18 cellular contexts compared by ENCODE assay signal in genomic region chr14:66099931-66100330, GRCh38.
DNase-seq lines count a peak whose midpoint lies in the region; ATAC-seq and TF ChIP-seq lines count a peak whose summit lies in the region.
"Had no signal": no experiment of that assay in that cellular context is flagged by ENCODE, and none has a peak within 500 bp of the region (broad histone marks: within the 10 kb centered on the region; RNA-seq: fewer than 3 reads in every experiment).

No MANE protein-coding gene starts in this region.

- DNase-seq in activated CD8-positive, alpha-beta T cell treated with anti-CD3 and anti-CD28 coated beads for 36 hours, result peak; percentile 8
- no peak for DNase-seq in activated CD8-positive, alpha-beta T cell treated with anti-CD3 and anti-CD28 coated beads, Interleukin-2, amount 10 ng/mL, durations not matched to agents 7 days and 5 days
- DNase-seq in GM19240 (ENCODE audit: insufficient read length, low spot score) (peak; percentile 15), endodermal cell (no peak), HCEC 1CT (no peak), HK-2 (ENCODE audit: unreplicated experiment) (no peak)
- DNase-seq: activated CD4-positive, CD25-positive, alpha-beta regulatory T cell; activated T-cell treated with anti-CD3 and anti-CD28 coated beads, Interleukin-2, amount 50 U/mL, for 48 hours; dermis blood vessel endothelial cell; MV-4-11; naive thymus-derived CD4-positive, alpha-beta T cell; NCI-H2227 treated with DMSO at 0.1 percent for 48 hours; psoas muscle; SW 1271 had no signal

- H3K9ac ChIP-seq in endodermal cell (ENCODE audit: extremely low read depth, low read length, poor library complexity, severe bottlenecking), result no peak overlapping the region

- no peaks in the 10 kb centered on the region for H3K9me3 Mint-ChIP-seq in activated CD8-positive, alpha-beta T cell treated with anti-CD3 and anti-CD28 coated beads for 36 hours
- H3K9me3 Mint-ChIP-seq in activated CD8-positive, alpha-beta T cell treated with anti-CD3 and anti-CD28 coated beads, Interleukin-2, amount 10 ng/mL, durations not matched to agents 7 days and 5 days (ENCODE audit: insufficient read depth), result no peaks in the 10 kb centered on the region
- peaks cover 18% of the 10 kb centered on the region for H3K9me3 Mint-ChIP-seq in endodermal cell

- no peak overlapping the region for H3K4me3 Mint-ChIP-seq in activated CD8-positive, alpha-beta T cell treated with anti-CD3 and anti-CD28 coated beads for 36 hours
- no peak overlapping the region for H3K4me3 Mint-ChIP-seq in activated CD8-positive, alpha-beta T cell treated with anti-CD3 and anti-CD28 coated beads, Interleukin-2, amount 10 ng/mL, durations not matched to agents 7 days and 5 days
- no peak overlapping the region for H3K4me3 Mint-ChIP-seq in endodermal cell
- H3K4me3 Mint-ChIP-seq: naive thymus-derived CD4-positive, alpha-beta T cell had no signal

- no peaks in the 10 kb centered on the region for H3K4me1 Mint-ChIP-seq in activated CD8-positive, alpha-beta T cell treated with anti-CD3 and anti-CD28 coated beads for 36 hours (ENCODE audit: low read depth)
- no peaks in the 10 kb centered on the region for H3K4me1 Mint-ChIP-seq in activated CD8-positive, alpha-beta T cell treated with anti-CD3 and anti-CD28 coated beads, Interleukin-2, amount 10 ng/mL, durations not matched to agents 7 days and 5 days (ENCODE audit: low read depth)
- peaks cover 56% of the 10 kb centered on the region for H3K4me1 Mint-ChIP-seq in endodermal cell

- TF ChIP-seq CTCF in activated CD8-positive, alpha-beta T cell treated with anti-CD3 and anti-CD28 coated beads for 36 hours (IDR thresholded peaks at IDR 0.05), result no peak
- TF ChIP-seq CTCF in endodermal cell (conservative IDR thresholded peaks at IDR 0.05), result no peak

- H3K36me3 Mint-ChIP-seq in activated CD8-positive, alpha-beta T cell treated with anti-CD3 and anti-CD28 coated beads for 36 hours (ENCODE audit: low read depth), result no peaks in the 10 kb centered on the region
- no peaks in the 10 kb centered on the region for H3K36me3 Mint-ChIP-seq in activated CD8-positive, alpha-beta T cell treated with anti-CD3 and anti-CD28 coated beads, Interleukin-2, amount 10 ng/mL, durations not matched to agents 7 days and 5 days (ENCODE audit: low read depth)
- H3K36me3 Mint-ChIP-seq in endodermal cell (ENCODE audit: low read depth), result no peaks in the 10 kb centered on the region
- H3K36me3 Mint-ChIP-seq: naive thymus-derived CD4-positive, alpha-beta T cell had no signal

- CTCF ChIA-PET in activated CD8-positive, alpha-beta T cell treated with anti-CD3 and anti-CD28 coated beads for 36 hours (lab: Charles Lee), result no interaction called here
- CTCF ChIA-PET in activated CD8-positive, alpha-beta T cell treated with anti-CD3 and anti-CD28 coated beads, Interleukin-2, amount 10 ng/mL, durations not matched to agents 7 days and 5 days (lab: Charles Lee), result no interaction called here

- peaks cover 4% of the 10 kb centered on the region for H3K27me3 Mint-ChIP-seq in activated CD8-positive, alpha-beta T cell treated with anti-CD3 and anti-CD28 coated beads for 36 hours
- H3K27me3 Mint-ChIP-seq in activated CD8-positive, alpha-beta T cell treated with anti-CD3 and anti-CD28 coated beads, Interleukin-2, amount 10 ng/mL, durations not matched to agents 7 days and 5 days (ENCODE audit: low read depth), result peaks cover 20% of the 10 kb centered on the region
- peaks cover 2% of the 10 kb centered on the region for H3K27me3 Mint-ChIP-seq in endodermal cell (ENCODE audit: insufficient read depth)

- intact Hi-C loops in activated CD8-positive, alpha-beta T cell treated with anti-CD3 and anti-CD28 coated beads for 36 hours (cut with micrococcal nuclease), result no loop called here

- H3K27ac Mint-ChIP-seq in activated CD8-positive, alpha-beta T cell treated with anti-CD3 and anti-CD28 coated beads for 36 hours, result no peak overlapping the region
- H3K27ac Mint-ChIP-seq in activated CD8-positive, alpha-beta T cell treated with anti-CD3 and anti-CD28 coated beads, Interleukin-2, amount 10 ng/mL, durations not matched to agents 7 days and 5 days, result no peak overlapping the region
- H3K27ac Mint-ChIP-seq in endodermal cell, result no peak overlapping the region
- H3K27ac Mint-ChIP-seq: naive thymus-derived CD4-positive, alpha-beta T cell had no signal

- peak; percentile 61 for ATAC-seq in activated CD8-positive, alpha-beta T cell treated with anti-CD3 and anti-CD28 coated beads for 36 hours
- ATAC-seq in activated CD8-positive, alpha-beta T cell treated with anti-CD3 and anti-CD28 coated beads, Interleukin-2, amount 10 ng/mL, durations not matched to agents 7 days and 5 days, result no peak
- ATAC-seq in HG02885 (IDR thresholded peaks at IDR 0.05; ENCODE audit: poor library complexity, unreplicated experiment), result peak; percentile 75
- ATAC-seq in HG03457 (IDR thresholded peaks at IDR 0.05; ENCODE audit: unreplicated experiment), result no peak
- ATAC-seq: left lobe of liver; naive thymus-derived CD4-positive, alpha-beta T cell; Panc1; psoas muscle had no signal

- H3K4me1 ChIP-seq in endodermal cell (ENCODE audit: control insufficient read depth, insufficient read depth, low read length), result peaks cover 22% of the 10 kb centered on the region
- H3K4me1 ChIP-seq: psoas muscle had no signal

- H3K36me3 ChIP-seq in endodermal cell (ENCODE audit: control insufficient read depth, insufficient read depth, low read length), result no peaks in the 10 kb centered on the region

- peak overlapping the region; percentile 30 for H3K4me3 ChIP-seq in endodermal cell (ENCODE audit: low read length)
- H3K4me3 ChIP-seq: psoas muscle had no signal

- H3K9me3 ChIP-seq in endodermal cell (ENCODE audit: control insufficient read depth, low read length), result peaks cover 35% of the 10 kb centered on the region
- H3K9me3 ChIP-seq: psoas muscle had no signal

- POLR2A ChIA-PET in activated CD8-positive, alpha-beta T cell treated with anti-CD3 and anti-CD28 coated beads for 36 hours (lab: Charles Lee), result no interaction called here
- POLR2A ChIA-PET in activated CD8-positive, alpha-beta T cell treated with anti-CD3 and anti-CD28 coated beads, Interleukin-2, amount 10 ng/mL, durations not matched to agents 7 days and 5 days (lab: Charles Lee), result no interaction called here

- no peaks in the 10 kb centered on the region for H3K27me3 ChIP-seq in endodermal cell (ENCODE audit: control insufficient read depth, insufficient read depth, low read length, poor library complexity, severe bottlenecking)

- H3K27ac ChIP-seq in endodermal cell (ENCODE audit: low read depth, low read length), result no peak overlapping the region
- H3K27ac ChIP-seq: psoas muscle had no signal

- WGBS in endodermal cell (ENCODE audit: insufficient coverage in 1 of 2, insufficient read length in 1 of 2), 2 experiments, result 92% methylated on average over 1 of the region's 1 CpG; no CpG with 5 or more reads in 1 of the 2 experiments

Comparison
In these comparisons a context has a peak if more than half of its experiments do, and no peak if none do; other contexts are left out.
1. ATAC-seq: peak in activated CD8-positive, alpha-beta T cell treated with anti-CD3 and anti-CD28 coated beads for 36 hours (single experiment) and HG02885 (single experiment); none in activated CD8-positive, alpha-beta T cell treated with anti-CD3 and anti-CD28 coated beads, Interleukin-2, amount 10 ng/mL, durations not matched to agents 7 days and 5 days (single experiment) and HG03457 (single experiment).
2. DNase-seq: peak in activated CD8-positive, alpha-beta T cell treated with anti-CD3 and anti-CD28 coated beads for 36 hours (single experiment) and GM19240 (single experiment); none in activated CD8-positive, alpha-beta T cell treated with anti-CD3 and anti-CD28 coated beads, Interleukin-2, amount 10 ng/mL, durations not matched to agents 7 days and 5 days (single experiment), endodermal cell (single experiment), HCEC 1CT (single experiment) and HK-2 (single experiment).